6 cellular contexts compared by ENCODE assay signal in genomic region chr9:35689351-35689600, GRCh38. TPM values are rescaled to one million over a fixed set of nuclear protein-coding genes. Genes with fewer than 3 reads are reported as not detected.
A peak's percentile ranks its signal among the peaks of the same experiment; 100 is the strongest.
DNase-seq lines count a peak whose midpoint lies in the region; ATAC-seq and TF ChIP-seq lines count a peak whose summit lies in the region.

No MANE protein-coding gene starts in this region.

- H3K36me3 Mint-ChIP-seq in HFFc6 (ENCODE audit: low read depth) (peaks cover 43% of the 10 kb centered on the region), chondrocyte (ENCODE audit: low read depth) (peaks cover 26% of the 10 kb centered on the region)

- peak; percentile 13 for ATAC-seq in omental fat pad (ENCODE audit: low FRiP score)
- no peak for ATAC-seq in HG03097 (IDR thresholded peaks at IDR 0.05; ENCODE audit: low FRiP score, unreplicated experiment)

- H3K9me3 Mint-ChIP-seq in HFFc6 (no peaks in the 10 kb centered on the region), chondrocyte (ENCODE audit: low read depth) (no peaks in the 10 kb centered on the region)

- H3K4me3 Mint-ChIP-seq in HFFc6 (peak overlapping the region; percentile 100), chondrocyte (ENCODE audit: unreplicated experiment) (peak overlapping the region; percentile 99)

- TF ChIP-seq CTCF in HFFc6 (IDR thresholded peaks at IDR 0.05) (no peak), chondrocyte (IDR thresholded peaks at IDR 0.05) (no peak), omental fat pad (IDR thresholded peaks at IDR 0.05) (no peak)

- H3K27me3 Mint-ChIP-seq in HFFc6 (ENCODE audit: insufficient read depth) (peaks cover 32% of the 10 kb centered on the region), chondrocyte (ENCODE audit: low read depth) (no peaks in the 10 kb centered on the region)

- no peak for DNase-seq in HFFc6
- no peak for DNase-seq in chondrocyte (ENCODE audit: low spot score)
- no peak for DNase-seq in omental fat pad (ENCODE audit: low spot score)
- DNase-seq in DMS114 treated with DMSO at 0.1 percent for 48 hours (lab: John Stamatoyannopoulos, UW; ENCODE audit: unreplicated experiment), result no peak
- DNase-seq in HEK293T (ENCODE audit: extremely low spot score), result no peak

- CTCF ChIA-PET in HEK293T (lab: Yijun Ruan, JAX), result no interaction called here

- peaks cover 55% of the 10 kb centered on the region for H3K4me1 Mint-ChIP-seq in HFFc6 (ENCODE audit: low read depth)
- peaks cover 59% of the 10 kb centered on the region for H3K4me1 Mint-ChIP-seq in chondrocyte (ENCODE audit: low read depth)

- POLR2A ChIA-PET in HEK293T (lab: Yijun Ruan, JAX), result interaction anchor here (1.7 kb wide), 1 partner anchor 25 kb away, joined by 8 read pairs; the partner anchor contains the start of gene ARHGEF39

- H3K27ac Mint-ChIP-seq in HFFc6 (peak overlapping the region; percentile 97), chondrocyte (ENCODE audit: unreplicated experiment) (peak overlapping the region; percentile 94)

TF ChIP-seq in HEK293T, 16 proteins besides CTCF, POLR2A, EP300 and RAD21:
- no peak for TF ChIP-seq ZNF384 (IDR thresholded peaks at IDR 0.05)
- no peak for TF ChIP-seq SUZ12 (IDR thresholded peaks at IDR 0.05)
- no peak for TF ChIP-seq ELF4 (IDR thresholded peaks at IDR 0.05)
- TF ChIP-seq PKNOX1 (IDR thresholded peaks at IDR 0.05), result no peak
- TF ChIP-seq LEF1 (IDR thresholded peaks at IDR 0.05; ENCODE audit: borderline replicate concordance), result no peak
- TF ChIP-seq HDGF (IDR thresholded peaks at IDR 0.05; ENCODE audit: borderline replicate concordance), result no peak
- no peak for TF ChIP-seq FOXA1 (IDR thresholded peaks at IDR 0.05)
- TF ChIP-seq CTBP1 (IDR thresholded peaks at IDR 0.05; ENCODE audit: borderline replicate concordance), result no peak
- TF ChIP-seq FOXM1 (IDR thresholded peaks at IDR 0.05; ENCODE audit: borderline replicate concordance), result no peak
- TF ChIP-seq NFRKB (IDR thresholded peaks at IDR 0.05), result no peak
- TF ChIP-seq ARNT (IDR thresholded peaks at IDR 0.05), result no peak
- TF ChIP-seq FOXK2 (IDR thresholded peaks at IDR 0.05), result no peak
- no peak for TF ChIP-seq TARDBP (IDR thresholded peaks at IDR 0.05)
- TF ChIP-seq BHLHE40 (IDR thresholded peaks at IDR 0.05; ENCODE audit: borderline replicate concordance), result no peak
- TF ChIP-seq SP1 (IDR thresholded peaks at IDR 0.05), result no peak
- no peak for TF ChIP-seq L3MBTL2 (conservative IDR thresholded peaks at IDR 0.05)

RNA-seq across cellular contexts. Expression of gene TPM2, which starts 0.4 kb away (rescaled TPM):
- total RNA-seq in HFFc6 (2021; fragmentation: NEBNext Ultra II Directional; extraction: Animal tissue kit (Norgen Biotek cat#: 25700)), result 1,000 to 10,000 TPM; 1,810 to 3,557 (median 2,546) TPM
- total RNA-seq in chondrocyte (498 to 2,023 TPM (median 2,016 TPM) in 3 replicates), omental fat pad (100 to 1,000 TPM; 150 to 301 (median 237) TPM)

RNA-seq across cellular contexts. Expression of gene CA9, which starts 15.5 kb away (rescaled TPM):
- under 1 TPM in 1 of 6 experiments, not detected in 5; 0.28 TPM for total RNA-seq in HFFc6 (2021; fragmentation: NEBNext Ultra II Directional; extraction: Animal tissue kit (Norgen Biotek cat#: 25700))
- total RNA-seq in chondrocyte, result 2.9 to 3.6 TPM in 2 of 3 replicates, not detected in the other
- 10 to 100 TPM in 1 of 4 donors, 1 to 10 TPM in 1, under 1 TPM in 1, not detected in 1; 0.82 to 35.4 (median 2.0) TPM for total RNA-seq in omental fat pad

RNA-seq across cellular contexts. Expression of gene ARHGEF39, which starts 24.3 kb away (rescaled TPM):
- 1 to 10 TPM; 1.7 to 4.4 (median 2.6) TPM for total RNA-seq in HFFc6 (2021; fragmentation: NEBNext Ultra II Directional; extraction: Animal tissue kit (Norgen Biotek cat#: 25700))
- total RNA-seq in chondrocyte (0.79 to 2.3 TPM (median 0.85 TPM) in 3 replicates), omental fat pad (1 to 10 TPM in 1 of 4 donors, under 1 TPM in 2, not detected in 1; 0.36 to 2.8 (median 0.65) TPM)

RNA-seq across cellular contexts. Expression of gene CCDC107, which starts 31.2 kb away (rescaled TPM):
- 10 to 100 TPM; 22.5 to 29.8 (median 24.6) TPM for total RNA-seq in HFFc6 (2021; fragmentation: NEBNext Ultra II Directional; extraction: Animal tissue kit (Norgen Biotek cat#: 25700))
- 31.1 to 55.2 TPM (median 52.2 TPM) in 3 replicates for total RNA-seq in chondrocyte
- total RNA-seq in omental fat pad, result 100 to 1,000 TPM in 1 of 4 donors, 10 to 100 TPM in 3; 35.8 to 108 (median 52.5) TPM

RNA-seq across cellular contexts. Expression of gene RMRP, which starts 31.5 kb away (rescaled TPM):
- over 10,000 TPM in 5 of 6 experiments, 1,000 to 10,000 TPM in 1; 9,197 to 39,404 (median 23,537) TPM for total RNA-seq in HFFc6 (2021; fragmentation: NEBNext Ultra II Directional; extraction: Animal tissue kit (Norgen Biotek cat#: 25700))
- total RNA-seq in chondrocyte (11,782 to 13,339 TPM (median 12,386 TPM) in 3 replicates), omental fat pad (1,000 to 10,000 TPM in 3 of 4 donors, 100 to 1,000 TPM in 1; 841 to 3,200 (median 2,180) TPM)
